In the genomic region with DNA sequence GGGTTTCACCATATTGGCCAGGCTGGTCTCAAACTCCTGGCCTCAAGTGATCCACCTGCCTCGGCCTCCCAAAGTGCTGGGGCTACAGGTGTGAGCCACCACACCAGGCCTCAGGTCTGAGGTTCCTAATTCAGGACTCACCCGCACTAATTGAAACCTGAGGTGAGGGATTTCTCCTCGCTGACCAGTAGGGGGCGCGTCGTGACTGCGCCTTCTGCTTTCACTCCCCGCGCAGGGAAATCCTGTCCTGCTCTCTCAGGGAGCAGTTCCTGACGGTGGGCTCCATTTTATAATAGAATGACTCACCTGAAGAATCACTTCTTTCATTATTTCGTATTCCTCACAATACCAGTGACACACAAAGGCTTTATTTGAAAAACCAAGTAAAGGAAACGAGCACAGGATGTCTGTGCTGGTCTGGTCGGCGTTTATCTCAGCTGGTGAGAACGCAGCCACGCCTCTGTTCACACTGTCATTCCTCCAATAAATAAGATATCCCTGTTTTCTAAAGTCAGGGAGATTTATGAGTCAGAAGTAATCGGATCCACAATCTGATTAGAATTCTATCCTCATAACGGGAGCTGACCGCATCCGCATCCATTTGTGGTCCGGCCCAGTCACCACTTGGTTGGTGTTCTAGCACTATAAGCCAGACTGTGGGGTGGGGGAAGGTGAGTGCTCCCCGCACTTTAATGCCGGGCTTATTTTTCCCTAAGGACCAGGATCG, we compare ENCODE assay signal across 8 cellular contexts. TPM values are rescaled to one million over a fixed set of nuclear protein-coding genes. Genes with fewer than 3 reads are reported as not detected.
A peak's percentile ranks its signal among the peaks of the same experiment; 100 is the strongest.
DNase-seq lines count a peak whose midpoint lies in the region; ATAC-seq and TF ChIP-seq lines count a peak whose summit lies in the region.

No MANE protein-coding gene starts in this region.

- no peaks in the 10 kb centered on the region for H3K27me3 ChIP-seq in dorsolateral prefrontal cortex
- H3K27me3 ChIP-seq in liver (ENCODE audit: control insufficient read depth in 4 of 4, insufficient read depth in 4 of 4, low read length in 3 of 4): no peaks in the 10 kb centered on the region

- H3K9me3 ChIP-seq in liver (ENCODE audit: control insufficient read depth in 4 of 4, low read length in 3 of 4): no peaks in the 10 kb centered on the region

- peak overlapping the region; percentile 30 for H3K27ac Mint-ChIP-seq in activated CD4-positive, alpha-beta memory T cell treated with anti-CD3 and anti-CD28 coated beads for 36 hours

- H3K4me1 ChIP-seq in liver (ENCODE audit: control insufficient read depth in 4 of 4, insufficient read depth in 4 of 4, low read length in 3 of 4): no peaks in the 10 kb centered on the region

- peak overlapping the region in 55 of 59 donors; percentile 2 to 85 (median 68) for H3K27ac ChIP-seq in dorsolateral prefrontal cortex
- no peak overlapping the region for H3K27ac ChIP-seq in liver (ENCODE audit: low read depth in 1 of 2, low read length in 2 of 2)

- intact Hi-C loops in activated CD4-positive, alpha-beta memory T cell treated with anti-CD3 and anti-CD28 coated beads for 36 hours (cut with micrococcal nuclease): loop anchor here (1.0 to 10.0 kb wide), 9 partner anchors 16 to 1048 kb away; no protein-coding TSS in a partner anchor
- intact Hi-C loops in dorsolateral prefrontal cortex (cut with DNase I): loop anchor here (1.0 to 10.0 kb wide), 6 partner anchors 36 to 173 kb away; no protein-coding TSS in a partner anchor

- DNase-seq in SHP77 (lab: John Stamatoyannopoulos, UW): peak; percentile 63 to 75
- no peak for DNase-seq in SHP77 treated with DMSO at 0.1 percent for 48 hours (lab: John Stamatoyannopoulos, UW)
- peak; percentile 43 for DNase-seq in NCI-H345 (lab: John Stamatoyannopoulos, UW)
- peak; percentile 90 for DNase-seq in activated CD4-positive, alpha-beta memory T cell treated with anti-CD3 and anti-CD28 coated beads for 36 hours
- peak; percentile 50 to 84 (median 69) for DNase-seq in dorsolateral prefrontal cortex
- peak; percentile 85 to 89 for DNase-seq in stimulated activated CD4-positive, alpha-beta T cell treated with anti-CD3 and anti-CD28 coated beads, Interleukin-2, amount 100 ng/mL, for 48 hours

- POLR2A ChIA-PET in activated CD4-positive, alpha-beta memory T cell treated with anti-CD3 and anti-CD28 coated beads for 36 hours (lab: Charles Lee): interaction anchor here (1.4 kb wide), 1 partner anchor 36 kb away, joined by 4 read pairs; a partner anchor contains a TSS

- peak overlapping the region; percentile 25 for H3K4me3 Mint-ChIP-seq in activated CD4-positive, alpha-beta memory T cell treated with anti-CD3 and anti-CD28 coated beads for 36 hours

- no peaks in the 10 kb centered on the region for H3K36me3 Mint-ChIP-seq in activated CD4-positive, alpha-beta memory T cell treated with anti-CD3 and anti-CD28 coated beads for 36 hours

- peak; percentile 82 for ATAC-seq in HG03095 (IDR thresholded peaks at IDR 0.05; ENCODE audit: unreplicated experiment)

- WGBS in liver: 24% methylated on average over 24 of the region's 24 CpGs

- H3K36me3 ChIP-seq in liver (ENCODE audit: control insufficient read depth in 4 of 4, insufficient read depth in 3 of 4, low read depth in 1 of 4, low read length in 3 of 4): no peaks in the 10 kb centered on the region

- no peaks in the 10 kb centered on the region for H3K27me3 Mint-ChIP-seq in activated CD4-positive, alpha-beta memory T cell treated with anti-CD3 and anti-CD28 coated beads for 36 hours

- peaks cover 21% of the 10 kb centered on the region for H3K4me1 Mint-ChIP-seq in activated CD4-positive, alpha-beta memory T cell treated with anti-CD3 and anti-CD28 coated beads for 36 hours (ENCODE audit: low read depth)

- H3K4me3 ChIP-seq in dorsolateral prefrontal cortex (peak overlapping the region in 54 of 59 donors; percentile 5 to 68 (median 42)), liver (ENCODE audit: low read depth in 1 of 3, low read length in 3 of 3) (peak overlapping the region in 1 of 3 donors; percentile 30)

- peak; percentile 89 to 100 (median 96) for TF ChIP-seq CTCF in dorsolateral prefrontal cortex (IDR thresholded peaks at IDR 0.05 in 54 of 56, conservative IDR thresholded peaks at IDR 0.05 in 2 of 56; ENCODE audit: low read depth in 1 of 56, partially characterized antibody in 56 of 56)
- peak; percentile 76 for TF ChIP-seq CTCF in liver (IDR thresholded peaks at IDR 0.05; ENCODE audit: low read depth, low read length, missing input control)

- H3K9ac ChIP-seq in liver (ENCODE audit: low read depth in 1 of 2, low read length in 2 of 2): no peak overlapping the region

- peak; percentile 92 to 96 for TF ChIP-seq RAD21 in liver (IDR thresholded peaks at IDR 0.05)

- CTCF ChIA-PET in activated CD4-positive, alpha-beta memory T cell treated with anti-CD3 and anti-CD28 coated beads for 36 hours (lab: Charles Lee): interaction anchor here (0.6 to 3.0 kb wide), 42 partner anchors 9 to 650 kb away, joined by 3 to 62 read pairs (median 4); a partner anchor contains a TSS

- no peaks in the 10 kb centered on the region for H3K9me3 Mint-ChIP-seq in activated CD4-positive, alpha-beta memory T cell treated with anti-CD3 and anti-CD28 coated beads for 36 hours

TF ChIP-seq in liver, 16 proteins besides CTCF, POLR2A, EP300 and RAD21:
- no peak for TF ChIP-seq SP1 (IDR thresholded peaks at IDR 0.05)
- TF ChIP-seq YY1 (IDR thresholded peaks at IDR 0.05): peak; percentile 42
- no peak for TF ChIP-seq FOXA1 (IDR thresholded peaks at IDR 0.05)
- peak in 1 of 2 donors; percentile 40 for TF ChIP-seq JUND (IDR thresholded peaks at IDR 0.05)
TF ChIP-seq in liver: peak in this region for 2.

RNA-seq across cellular contexts. Expression of a gene that starts 35.4 kb away (rescaled TPM):
- 10 to 100 TPM; 26.8 to 28.1 TPM for total RNA-seq in activated CD4-positive, alpha-beta memory T cell treated with anti-CD3 and anti-CD28 coated beads for 36 hours
- total RNA-seq in dorsolateral prefrontal cortex (100 to 1,000 TPM in 12 of 120 experiments, 10 to 100 TPM in 108; 13.1 to 274 (median 32.3) TPM), liver (1 to 10 TPM; 2.2 to 6.0 TPM)
- polyA plus RNA-seq in liver: 10 to 100 TPM in 1 of 2 donors, 1 to 10 TPM in 1; 6.6 to 15.1 TPM

RNA-seq across cellular contexts. Expression of a gene that starts 39.2 kb away (rescaled TPM):
- total RNA-seq in activated CD4-positive, alpha-beta memory T cell treated with anti-CD3 and anti-CD28 coated beads for 36 hours: 10 to 100 TPM; 12.8 to 13.6 TPM
- 100 to 1,000 TPM in 105 of 120 experiments, 10 to 100 TPM in 15; 46.3 to 226 (median 146) TPM for total RNA-seq in dorsolateral prefrontal cortex
- 1 to 10 TPM; 2.8 to 8.1 TPM for total RNA-seq in liver
- polyA plus RNA-seq in liver: 1 to 10 TPM; 1.1 to 1.5 TPM

Comparison
In these comparisons a context has a peak if more than half of its experiments do, and no peak if none do; other contexts are left out.
1. H3K27ac ChIP-seq: peak in dorsolateral prefrontal cortex (55 of 59); none in liver (0 of 2).